Comparison of ENCODE assay signal across 29 cellular contexts in genomic region chrX:4185086-4185485, GRCh38.
"Had no signal": no experiment of that assay in that cellular context is flagged by ENCODE, and none has a peak within 500 bp of the region (broad histone marks: within the 10 kb centered on the region; RNA-seq: fewer than 3 reads in every experiment).

No MANE protein-coding gene starts in this region.

- DNase-seq: activated B cell treated with CpG ODN at 0.5 μM for 24 hours; activated CD4-positive, alpha-beta T cell treated with anti-CD3 and anti-CD28 coated beads for 48 hours; activated CD4-positive, alpha-beta T cell treated with anti-CD3 and anti-CD28 coated beads, Interleukin-2, amount 50 U/mL, for 1 hour; activated CD4-positive, alpha-beta T cell treated with anti-CD3 and anti-CD28 coated beads, Interleukin-2, amount 50 U/mL, for 48 hours; activated CD8-positive, alpha-beta memory T cell treated with anti-CD3 and anti-CD28 coated beads for 24 hours; activated CD8-positive, alpha-beta memory T cell treated with anti-CD3 and anti-CD28 coated beads, Interleukin-2, amount 50 U/mL, for 4 hours; activated CD8-positive, alpha-beta T cell treated with anti-CD3 and anti-CD28 coated beads for 36 hours; activated effector memory CD4-positive, alpha-beta T cell treated with anti-CD3 and anti-CD28 coated beads, Interleukin-2, amount 50 U/mL, for 16 hours; activated naive CD4-positive, alpha-beta T cell treated with anti-CD3 and anti-CD28 coated beads for 36 hours; activated naive CD8-positive, alpha-beta T cell treated with anti-CD3 and anti-CD28 coated beads for 36 hours; activated naive CD8-positive, alpha-beta T cell treated with anti-CD3 and anti-CD28 coated beads, Interleukin-2, amount 50 U/mL, for 24 hours; activated T-cell treated with anti-CD3 and anti-CD28 coated beads, Interleukin-2, amount 50 U/mL, for 1 hour; activated T-cell treated with anti-CD3 and anti-CD28 coated beads, Interleukin-2, amount 50 U/mL, for 48 hours; adrenal gland; amygdala; aorta; body of pancreas; caudate nucleus; colonic mucosa; effector CD8-positive, alpha-beta T cell; esophagus squamous epithelium; foreskin melanocyte; head of caudate nucleus; T-helper 2 cell had no signal

- H3K4me3 ChIP-seq: adrenal gland, body of pancreas, colonic mucosa, esophagus squamous epithelium had no signal

- H3K27me3 ChIP-seq: adrenal gland, body of pancreas, colonic mucosa, esophagus squamous epithelium had no signal

- H3K27ac ChIP-seq: adrenal gland, body of pancreas, colonic mucosa, epithelial cell of prostate, esophagus squamous epithelium, VCaP had no signal

- H3K36me3 ChIP-seq: adrenal gland, colonic mucosa, esophagus squamous epithelium had no signal

- ATAC-seq: activated CD4-positive, CD25-positive, alpha-beta regulatory T cell treated with anti-CD3 and anti-CD28 coated beads, Interleukin-2, amount 50 U/mL, for 24 hours; activated CD8-positive, alpha-beta T cell treated with anti-CD3 and anti-CD28 coated beads for 36 hours; activated naive CD8-positive, alpha-beta T cell treated with anti-CD3 and anti-CD28 coated beads, Interleukin-2, amount 50 U/mL, for 24 hours; body of pancreas had no signal

- FAIRE-seq: endometrium, endothelial cell of umbilical vein had no signal

- H3K9me3 ChIP-seq: adrenal gland, body of pancreas, colonic mucosa, esophagus squamous epithelium had no signal

- H3K4me1 ChIP-seq: adrenal gland, body of pancreas, colonic mucosa, esophagus squamous epithelium had no signal
